17 cellular contexts compared by ENCODE assay signal in genomic region chr13:22929391-22930126, GRCh38.
DNase-seq lines count a peak whose midpoint lies in the region; ATAC-seq and TF ChIP-seq lines count a peak whose summit lies in the region.
"Had no signal": no experiment of that assay in that cellular context is flagged by ENCODE, and none has a peak within 500 bp of the region (broad histone marks: within the 10 kb centered on the region; RNA-seq: fewer than 3 reads in every experiment).

No MANE protein-coding gene starts in this region.

- no peaks in the 10 kb centered on the region for H3K79me1 ChIP-seq in H9 (ENCODE audit: insufficient read depth, low read depth, low read length, poor library complexity, severe bottlenecking)

- H2BK12ac ChIP-seq in H9 (ENCODE audit: insufficient read length, low read depth, low read length), result no peak overlapping the region

- no peak overlapping the region for H2BK20ac ChIP-seq in H9 (ENCODE audit: low read depth, low read length, poor library complexity, severe bottlenecking)

- no peak overlapping the region for H2AK5ac ChIP-seq in H9 (ENCODE audit: insufficient read length, low read length)

- no peak overlapping the region for H4K8ac ChIP-seq in H9 (replicated peaks; ENCODE audit: insufficient read length, low read depth, low read length)

- no peak overlapping the region for H3K4me3 Mint-ChIP-seq in nephron progenitor cell
- H3K4me3 Mint-ChIP-seq in H9, result no peak overlapping the region
- H3K4me3 Mint-ChIP-seq: CD4-positive, alpha-beta T cell; GM23338; HFFc6 had no signal

- H3K27me3 ChIP-seq in transverse colon, result no peaks in the 10 kb centered on the region
- H3K27me3 ChIP-seq in H9 (ENCODE audit: insufficient read depth, low read length), result no peaks in the 10 kb centered on the region
- H3K27me3 ChIP-seq in left ventricle myocardium inferior (ENCODE audit: low read depth), result peaks cover 16% of the 10 kb centered on the region
- peaks cover 0 to 13% (median 5%) of the 10 kb centered on the region in 7 donors for H3K27me3 ChIP-seq in heart right ventricle

- H3K9ac ChIP-seq in H9 (ENCODE audit: extremely low read depth, insufficient read length, low read length), result no peak overlapping the region

- H2BK15ac ChIP-seq in H9 (ENCODE audit: low read depth, low read length), result no peak overlapping the region

- H4K5ac ChIP-seq in H9 (ENCODE audit: insufficient read length, low read depth, low read length), result no peak overlapping the region

- H3T11ph ChIP-seq in H9 (ENCODE audit: low read length), result no peak overlapping the region

- peak overlapping the region; percentile 78 for H3K27ac Mint-ChIP-seq in nephron progenitor cell
- no peak overlapping the region for H3K27ac Mint-ChIP-seq in H9
- H3K27ac Mint-ChIP-seq: CD4-positive, alpha-beta T cell; GM23338; HFFc6 had no signal

- TF ChIP-seq EP300 in transverse colon (IDR thresholded peaks at IDR 0.05; ENCODE audit: low read depth), result no peak

- H3K9me3 Mint-ChIP-seq in nephron progenitor cell (peaks cover 20% of the 10 kb centered on the region), H9 (no peaks in the 10 kb centered on the region)
- H3K9me3 Mint-ChIP-seq: CD4-positive, alpha-beta T cell; GM23338 had no signal

- no peak overlapping the region for H2BK5ac ChIP-seq in H9 (ENCODE audit: insufficient read length, low read length)

- H3K4me3 ChIP-seq in fibroblast of villous mesenchyme (ENCODE audit: low read depth, low read length) (no peak overlapping the region), transverse colon (no peak overlapping the region), left ventricle myocardium inferior (no peak overlapping the region), heart right ventricle (no peak overlapping the region)
- H3K4me3 ChIP-seq: GM23338 had no signal

- no peaks in the 10 kb centered on the region for H3K4me1 ChIP-seq in transverse colon
- no peaks in the 10 kb centered on the region for H3K4me1 ChIP-seq in H9 (ENCODE audit: insufficient read depth, low read length)
- H3K4me1 ChIP-seq in left ventricle myocardium inferior, result peaks cover 4% of the 10 kb centered on the region
- H3K4me1 ChIP-seq in heart right ventricle, result peaks cover 0 to 6% (median 0%) of the 10 kb centered on the region in 9 donors

- intact Hi-C loops in transverse colon (cut with DNase I; ENCODE audit: low total_unique reads), result no loop called here
- intact Hi-C loops in left ventricle myocardium inferior (cut with micrococcal nuclease), result no loop called here
- intact Hi-C loops in heart right ventricle (cut with DNase I), result no loop called here

- TF ChIP-seq POLR2A in transverse colon (IDR thresholded peaks at IDR 0.05), result no peak

- no peak overlapping the region for H3K4me2 ChIP-seq in H9 (ENCODE audit: insufficient read depth, insufficient read length, low read length)
- H3K4me2 ChIP-seq: GM23338 had no signal

- ATAC-seq in heart right ventricle, result no peak
- ATAC-seq: GM23338, HCT116, HepG2 had no signal

- peaks cover 8% of the 10 kb centered on the region for H3K27me3 Mint-ChIP-seq in nephron progenitor cell (ENCODE audit: low read depth, poor library complexity)
- no peaks in the 10 kb centered on the region; the same call in 1 of the 2 replicates for H3K27me3 Mint-ChIP-seq in H9 (ENCODE audit: low read depth)

- H3K23ac ChIP-seq in H9 (ENCODE audit: insufficient read length, low read depth, low read length), result no peak overlapping the region

- H3K4ac ChIP-seq in H9 (ENCODE audit: low read depth, low read length), result no peak overlapping the region

- peaks cover 30% of the 10 kb centered on the region for H3K4me1 Mint-ChIP-seq in nephron progenitor cell
- peaks cover 12 to 13% of the 10 kb centered on the region in 2 experiments for H3K4me1 Mint-ChIP-seq in H9

- peak; percentile 32 for DNase-seq in astrocyte of the hippocampus (ENCODE audit: low read depth, low spot score)
- peak; percentile 54 for DNase-seq in fibroblast of villous mesenchyme (ENCODE audit: low read depth)
- DNase-seq in nephron progenitor cell, result no peak
- no peak for DNase-seq in transverse colon
- no peak for DNase-seq in H9
- no peak for DNase-seq in left ventricle myocardium inferior
- DNase-seq in heart right ventricle, result no peak
- DNase-seq: AML-193; CD4-positive, alpha-beta T cell; DMS153; DMS79; GDM1; HFFc6 had no signal

- H2BK120ac ChIP-seq in H9 (ENCODE audit: low read depth, low read length, poor library complexity, severe bottlenecking), result no peak overlapping the region

- H2AFZ ChIP-seq in H9 (ENCODE audit: low read length), result no peak overlapping the region
- H2AFZ ChIP-seq: GM23338 had no signal

- no peak overlapping the region for H3K18ac ChIP-seq in H9 (ENCODE audit: insufficient read length, low read depth, low read length)

- H3K56ac ChIP-seq in H9 (ENCODE audit: insufficient read length, low read depth, low read length), result no peak overlapping the region

- H3K79me2 ChIP-seq in H9 (ENCODE audit: insufficient read depth, low read length), result no peaks in the 10 kb centered on the region

- H4K91ac ChIP-seq in H9 (ENCODE audit: insufficient read length, low read depth, low read length), result no peak overlapping the region

- peaks cover 5% of the 10 kb centered on the region for H3K36me3 Mint-ChIP-seq in nephron progenitor cell (ENCODE audit: low read depth)
- no peaks in the 10 kb centered on the region; a peak in 1 of 7 replicates for H3K36me3 Mint-ChIP-seq in H9 (ENCODE audit: insufficient read depth in 1 of 3, low read depth in 3 of 3)

- 89% methylated on average over 7 of the region's 7 CpGs; no CpG with 5 or more reads in 1 of the 2 donors for WGBS in transverse colon (ENCODE audit: low coverage in 1 of 2), 2 donors
- no CpG with 5 or more reads among the region's 7 CpGs for whole genome bisulfite sequencing in H9 (ENCODE audit: extremely low coverage, insufficient read length, low lambda C conversion rate)
- whole genome bisulfite sequencing in heart right ventricle, 2 donors, result 80 to 88% methylated on average over 7 of the region's 7 CpGs

- H3K36me3 ChIP-seq in transverse colon (no peaks in the 10 kb centered on the region), left ventricle myocardium inferior (no peaks in the 10 kb centered on the region), heart right ventricle (no peaks in the 10 kb centered on the region)

- in situ Hi-C loops in transverse colon (cut with MboI; ENCODE audit: low pct_ligation_motif_present in 1 of 4, low pct_unique_long_range_greater_than_20kb in 1 of 4, low sequenced_read_pairs in 3 of 4), result loop anchor here in 2 of 4 donors (25.0 kb wide), 1 partner anchor 1433 kb away; no protein-coding TSS in a partner anchor

- H4K20me1 ChIP-seq in H9 (ENCODE audit: control insufficient read depth, insufficient read depth, insufficient read length), result no peaks in the 10 kb centered on the region

- TF ChIP-seq CTCF in fibroblast of villous mesenchyme (IDR thresholded peaks at IDR 0.05; ENCODE audit: insufficient read depth, low read depth, low read length) (no peak), nephron progenitor cell (IDR thresholded peaks at IDR 0.05) (no peak), transverse colon (IDR thresholded peaks at IDR 0.05) (no peak), H9 (conservative IDR thresholded peaks at IDR 0.05) (no peak), left ventricle myocardium inferior (IDR thresholded peaks at IDR 0.05; ENCODE audit: borderline replicate concordance) (no peak), heart right ventricle (IDR thresholded peaks at IDR 0.05) (no peak)

- H3K23me2 ChIP-seq in H9 (ENCODE audit: insufficient read length, low read depth, low read length, poor library complexity, severe bottlenecking), result no peaks in the 10 kb centered on the region

- no peaks in the 10 kb centered on the region for H3K9me3 ChIP-seq in transverse colon
- no peaks in the 10 kb centered on the region for H3K9me3 ChIP-seq in H9 (ENCODE audit: control insufficient read depth, low read depth, low read length)
- no peaks in the 10 kb centered on the region for H3K9me3 ChIP-seq in left ventricle myocardium inferior (replicated peaks)
- no peaks in the 10 kb centered on the region for H3K9me3 ChIP-seq in heart right ventricle

- H3K27ac ChIP-seq in transverse colon (no peak overlapping the region), H9 (ENCODE audit: insufficient read length, low read depth, low read length) (no peak overlapping the region), left ventricle myocardium inferior (replicated peaks) (no peak overlapping the region), heart right ventricle (no peak overlapping the region)
- H3K27ac ChIP-seq: C4-2B had no signal

- no peak overlapping the region for H3K14ac ChIP-seq in H9 (ENCODE audit: insufficient read depth, low read length)

Comparison
In these comparisons a context has a peak if more than half of its experiments do, and no peak if none do; other contexts are left out.
1. DNase-seq: peak in astrocyte of the hippocampus (single experiment) and fibroblast of villous mesenchyme (single experiment); none in nephron progenitor cell (single experiment), transverse colon (single experiment), H9 (single experiment), left ventricle myocardium inferior (single experiment) and heart right ventricle (0 of 2).